Comparison of ENCODE assay signal across 16 cellular contexts in the genomic region with DNA sequence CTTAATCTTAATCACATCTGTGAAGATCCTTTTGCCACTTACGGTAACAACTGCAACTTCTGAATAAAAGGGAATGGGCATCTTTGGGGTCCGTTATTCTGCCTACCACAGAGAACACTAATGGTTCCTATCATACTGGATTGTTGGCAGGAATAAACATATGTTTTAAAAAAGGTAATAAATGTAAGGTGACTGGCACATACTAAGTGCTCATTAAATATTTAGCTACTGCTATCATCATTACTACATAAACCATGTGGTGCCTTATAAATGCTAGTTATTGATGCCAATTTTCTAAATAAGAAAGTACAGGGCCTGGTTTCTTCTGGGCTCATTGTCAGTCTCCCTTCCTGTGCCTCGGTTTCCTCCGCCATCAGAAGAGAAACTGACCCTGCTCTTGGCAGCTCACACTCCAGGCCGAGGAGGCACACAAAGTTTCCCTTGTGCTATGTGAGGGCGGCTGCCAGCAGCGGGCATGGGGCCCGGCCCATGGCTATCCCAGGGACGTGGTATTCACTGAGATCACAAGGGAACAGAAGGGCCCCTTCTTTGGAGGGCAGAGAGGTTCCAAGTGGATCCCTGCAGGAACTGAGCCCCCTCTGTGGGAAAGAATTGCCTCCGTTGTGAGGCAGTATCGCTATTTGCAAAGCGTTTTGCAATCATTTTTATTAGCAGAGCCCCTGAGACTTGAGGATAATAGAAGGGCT. TPM values are rescaled to one million over a fixed set of nuclear protein-coding genes. Genes with fewer than 3 reads are reported as not detected.
DNase-seq lines count a peak whose midpoint lies in the region; ATAC-seq and TF ChIP-seq lines count a peak whose summit lies in the region.
"Had no signal": no experiment of that assay in that cellular context is flagged by ENCODE, and none has a peak within 500 bp of the region (broad histone marks: within the 10 kb centered on the region; RNA-seq: fewer than 3 reads in every experiment).

No MANE protein-coding gene starts in this region.

- no peaks in the 10 kb centered on the region for H3K9me3 ChIP-seq in breast epithelium
- H3K9me3 ChIP-seq in endodermal cell (ENCODE audit: control insufficient read depth, low read length) = no peaks in the 10 kb centered on the region

- 89 to 97% methylated on average over 9 to 12 of the region's 12 CpGs for WGBS in endodermal cell (ENCODE audit: insufficient coverage in 1 of 2, insufficient read length in 1 of 2), 2 experiments

- no peaks in the 10 kb centered on the region for H3K9me3 Mint-ChIP-seq in MCF 10A (ENCODE audit: unreplicated experiment)
- H3K9me3 Mint-ChIP-seq in chondrocyte (ENCODE audit: low read depth) = no peaks in the 10 kb centered on the region
- H3K9me3 Mint-ChIP-seq in endodermal cell = no peaks in the 10 kb centered on the region
- H3K9me3 Mint-ChIP-seq: CD4-positive, alpha-beta memory T cell; T-helper 2 cell treated with Interferon-gamma antibody and Interleukin-4, amounts not matched to agents 5 μg/mL and 100 μg/mL, for 36 hours; type B pancreatic cell had no signal

- TF ChIP-seq CTCF in breast epithelium (IDR thresholded peaks at IDR 0.05) (no peak), MCF 10A (IDR thresholded peaks at IDR 0.05; ENCODE audit: unreplicated experiment) (no peak), chondrocyte (IDR thresholded peaks at IDR 0.05) (no peak), endodermal cell (conservative IDR thresholded peaks at IDR 0.05) (no peak)

- intact Hi-C loops in breast epithelium (cut with DNase I; ENCODE audit: low total_unique reads) = no loop called here
- intact Hi-C loops in MCF 10A (cut with micrococcal nuclease) = no loop called here

- H3K4me3 Mint-ChIP-seq in MCF 10A (ENCODE audit: unreplicated experiment) (no peak overlapping the region), chondrocyte (ENCODE audit: unreplicated experiment) (no peak overlapping the region), endodermal cell (no peak overlapping the region)
- H3K4me3 Mint-ChIP-seq: CD4-positive, alpha-beta memory T cell; T-helper 2 cell treated with Interferon-gamma antibody and Interleukin-4, amounts not matched to agents 5 μg/mL and 100 μg/mL, for 36 hours; type B pancreatic cell had no signal

- H3K36me3 Mint-ChIP-seq in MCF 10A (ENCODE audit: insufficient read depth, unreplicated experiment) (peaks cover 6% of the 10 kb centered on the region), chondrocyte (ENCODE audit: low read depth) (no peaks in the 10 kb centered on the region), endodermal cell (ENCODE audit: low read depth) (no peaks in the 10 kb centered on the region)
- H3K36me3 Mint-ChIP-seq: CD4-positive, alpha-beta memory T cell; type B pancreatic cell had no signal

- DNase-seq in breast epithelium (ENCODE audit: low spot score in 2 of 2) (peak in 1 of 2 donors; percentile 74), MCF 10A (ENCODE audit: unreplicated experiment) (no peak), chondrocyte (ENCODE audit: low spot score) (no peak), midbrain (lab: John Stamatoyannopoulos, UW) (peak; percentile 94), DMS53 (lab: John Stamatoyannopoulos, UW) (no peak), endodermal cell (no peak)
- DNase-seq: activated CD4-positive, alpha-beta T cell treated with anti-CD3 and anti-CD28 coated beads for 1 hour; CD4-positive, alpha-beta memory T cell; foreskin keratinocyte; NCI-H187 had no signal

- no peak overlapping the region for H3K27ac Mint-ChIP-seq in MCF 10A (ENCODE audit: low read depth, unreplicated experiment)
- peak overlapping the region; percentile 34 for H3K27ac Mint-ChIP-seq in chondrocyte (ENCODE audit: unreplicated experiment)
- no peak overlapping the region for H3K27ac Mint-ChIP-seq in endodermal cell
- H3K27ac Mint-ChIP-seq: CD4-positive, alpha-beta memory T cell; T-helper 2 cell treated with Interferon-gamma antibody and Interleukin-4, amounts not matched to agents 5 μg/mL and 100 μg/mL, for 36 hours; type B pancreatic cell had no signal

- H3K27me3 ChIP-seq in breast epithelium = no peaks in the 10 kb centered on the region
- no peaks in the 10 kb centered on the region for H3K27me3 ChIP-seq in endodermal cell (ENCODE audit: control insufficient read depth, insufficient read depth, low read length, poor library complexity, severe bottlenecking)
- H3K27me3 ChIP-seq: cardiac muscle cell had no signal

- H3K27ac ChIP-seq in breast epithelium (peak overlapping the region; percentile 7 to 38), temporal lobe (ENCODE audit: low read depth, low read length) (peak overlapping the region; percentile 96), endodermal cell (ENCODE audit: low read depth, low read length) (no peak overlapping the region)
- H3K27ac ChIP-seq: 22Rv1, cardiac muscle cell, foreskin keratinocyte had no signal

- peaks cover 39% of the 10 kb centered on the region for H3K4me1 Mint-ChIP-seq in MCF 10A (ENCODE audit: insufficient read depth, unreplicated experiment)
- peaks cover 55% of the 10 kb centered on the region for H3K4me1 Mint-ChIP-seq in chondrocyte (ENCODE audit: low read depth)
- peaks cover 6% of the 10 kb centered on the region for H3K4me1 Mint-ChIP-seq in endodermal cell
- H3K4me1 Mint-ChIP-seq: CD4-positive, alpha-beta memory T cell had no signal

- no TSS peak for BruUV-seq in MCF 10A (replicated peaks; lab: Mats Ljungman, UMichigan)

- H3K27me3 Mint-ChIP-seq in MCF 10A (ENCODE audit: insufficient read depth, unreplicated experiment) (no peaks in the 10 kb centered on the region), chondrocyte (ENCODE audit: low read depth) (no peaks in the 10 kb centered on the region), endodermal cell (ENCODE audit: insufficient read depth) (peaks cover 5% of the 10 kb centered on the region)
- H3K27me3 Mint-ChIP-seq: CD4-positive, alpha-beta memory T cell; type B pancreatic cell had no signal

- TF ChIP-seq POLR2A in breast epithelium (IDR thresholded peaks at IDR 0.05) = no peak

- CTCF ChIA-PET in MCF 10A (lab: Yijun Ruan, JAX) = interaction anchor here (1.0 to 17.3 kb wide), 4 partner anchors 9 to 225 kb away, joined by 3 to 779 read pairs (median 146); no protein-coding TSS in a partner anchor

- ATAC-seq in HG02763 (IDR thresholded peaks at IDR 0.05; ENCODE audit: unreplicated experiment) = no peak
- ATAC-seq: foreskin keratinocyte had no signal

- POLR2A ChIA-PET in MCF 10A (lab: Yijun Ruan, JAX) = interaction anchor here (0.8 to 1.1 kb wide), 3 partner anchors 8 to 32 kb away, joined by 3 read pairs; no protein-coding TSS in a partner anchor

- H3K9ac ChIP-seq in endodermal cell (ENCODE audit: extremely low read depth, low read length, poor library complexity, severe bottlenecking) = no peak overlapping the region

- H3K4me1 ChIP-seq in breast epithelium (peaks cover 0 to 8% of the 10 kb centered on the region in 2 donors), endodermal cell (ENCODE audit: control insufficient read depth, insufficient read depth, low read length) (no peaks in the 10 kb centered on the region)

- no peak overlapping the region for H3K4me3 ChIP-seq in breast epithelium
- H3K4me3 ChIP-seq in endodermal cell (ENCODE audit: low read length) = no peak overlapping the region
- H3K4me3 ChIP-seq: cardiac muscle cell had no signal

- H3K36me3 ChIP-seq in breast epithelium = no peaks in the 10 kb centered on the region
- H3K36me3 ChIP-seq in endodermal cell (ENCODE audit: control insufficient read depth, insufficient read depth, low read length) = no peaks in the 10 kb centered on the region
- H3K36me3 ChIP-seq: cardiac muscle cell had no signal

RNA-seq across cellular contexts. Expression of a gene that starts 26.2 kb away (rescaled TPM):
- total RNA-seq in breast epithelium = 10 to 100 TPM; 11.3 to 31.5 (median 22.7) TPM
- total RNA-seq in MCF 10A (2022) = 31.4 and 34.9 TPM in 2 replicates
- 201 to 294 TPM (median 211 TPM) in 3 replicates for total RNA-seq in chondrocyte
- total RNA-seq in temporal lobe = 78.4 TPM
- total RNA-seq in endodermal cell = 10 to 100 TPM; 42.2 to 62.5 TPM
- 25.8 TPM for polyA plus RNA-seq in endodermal cell (2013, experiment 1 of 2)
- 23.3 TPM for polyA plus RNA-seq in endodermal cell (2013, experiment 2 of 2)

RNA-seq across cellular contexts. Expression of a gene that starts 58.3 kb away (rescaled TPM):
- 1,000 to 10,000 TPM in 1 of 3 donors, 100 to 1,000 TPM in 2; 186 to 1,491 (median 767) TPM for total RNA-seq in breast epithelium
- 263 and 358 TPM in 2 replicates for total RNA-seq in MCF 10A (2022)
- 1.3 to 7.1 TPM (median 5.9 TPM) in 3 replicates for total RNA-seq in chondrocyte
- total RNA-seq in temporal lobe = 23.1 TPM
- total RNA-seq in endodermal cell = 10 to 100 TPM; 16.1 to 17.7 TPM
- 16.1 TPM for polyA plus RNA-seq in endodermal cell (2013, experiment 1 of 2)
- polyA plus RNA-seq in endodermal cell (2013, experiment 2 of 2) = 21.3 TPM
